ENCODE assay signal across 8 cellular contexts in the genomic region with DNA sequence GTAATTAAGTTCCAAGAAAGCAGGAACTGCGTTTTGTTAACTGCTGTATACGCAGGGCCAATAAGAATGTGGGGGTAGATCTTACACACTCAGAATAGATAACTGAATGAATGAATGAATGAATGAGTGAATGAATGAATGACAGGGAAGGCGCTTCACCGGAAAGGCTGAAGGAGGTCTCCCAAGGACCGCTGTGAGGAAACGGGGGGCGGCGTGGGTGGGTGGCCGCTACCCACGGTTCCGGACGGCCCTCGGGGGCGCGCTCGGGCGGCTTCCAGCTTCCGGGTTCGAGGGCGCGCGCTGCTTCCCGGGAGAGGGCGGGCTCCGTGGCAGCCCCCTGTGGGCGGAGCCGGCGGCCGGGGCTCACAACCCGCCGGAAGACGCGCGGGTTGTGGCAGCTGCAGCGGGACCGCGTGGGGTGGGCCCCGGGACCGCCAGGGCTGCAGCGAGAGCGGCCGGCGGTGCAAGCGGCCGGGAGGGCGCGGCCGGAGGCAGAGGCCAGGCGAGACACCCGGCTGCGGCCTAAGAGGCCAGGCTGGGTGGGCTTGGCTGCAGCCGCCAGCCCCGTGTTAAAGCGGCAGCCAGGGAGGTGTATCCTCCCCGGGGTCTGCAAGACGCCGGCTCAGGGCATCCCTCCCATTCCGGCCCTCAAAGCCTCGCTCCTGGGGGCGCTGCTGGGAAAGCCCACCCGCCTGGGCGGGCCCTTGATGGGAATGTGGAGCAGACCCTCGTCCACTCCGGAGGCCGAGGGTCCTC. TPM values are rescaled to one million over a fixed set of nuclear protein-coding genes. Genes with fewer than 3 reads are reported as not detected.
DNase-seq lines count a peak whose midpoint lies in the region; ATAC-seq and TF ChIP-seq lines count a peak whose summit lies in the region.

A gene (plus strand): TSS at position 367 of the 756 bp plus-strand sequence. CDS start 2,072 bp downstream, outside the sequence.

- peak within 1 kb of the TSS; percentile 87 to 98 (median 90) for H3K4me3 ChIP-seq in esophagus muscularis mucosa

- TF ChIP-seq EP300 in esophagus muscularis mucosa (IDR thresholded peaks at IDR 0.05): no peak

- no peaks in the 10 kb centered on the region for H3K27me3 ChIP-seq in esophagus muscularis mucosa

- H3K9me3 ChIP-seq in esophagus muscularis mucosa: peaks cover 0 to 33% (median 24%) of the 10 kb centered on the region in 4 donors

- peaks cover 0 to 16% (median 11%) of the 10 kb centered on the region in 4 donors for H3K36me3 ChIP-seq in esophagus muscularis mucosa

- H3K4me1 ChIP-seq in esophagus muscularis mucosa: peaks cover 4 to 16% (median 12%) of the 10 kb centered on the region in 4 donors

- TF ChIP-seq CTCF in esophagus muscularis mucosa (IDR thresholded peaks at IDR 0.05): no peak

- H3K9me3 Mint-ChIP-seq in naive B cell: peaks cover 10 to 47% (median 31%) of the 10 kb centered on the region in 7 donors

- no peaks in the 10 kb centered on the region for H3K27me3 Mint-ChIP-seq in naive B cell

- peak within 1 kb of the TSS; percentile 65 to 93 (median 81) for H3K27ac Mint-ChIP-seq in naive B cell

- WGBS in esophagus muscularis mucosa: under 1% methylated on average over 23 of the region's 65 CpGs

- peak within 1 kb of the TSS; percentile 65 to 80 (median 76) for H3K27ac ChIP-seq in esophagus muscularis mucosa (replicated peaks in 1 of 4)

- ATAC-seq in HG03354 (IDR thresholded peaks at IDR 0.05; ENCODE audit: poor library complexity, severe bottlenecking, unreplicated experiment): peak; percentile 83
- peak; percentile 96 for ATAC-seq in naive B cell (ENCODE audit: low read depth in 2 of 2)

- peak within 1 kb of the TSS; percentile 85 to 96 (median 92) for H3K4me3 Mint-ChIP-seq in naive B cell

- peaks cover 23 to 30% of the 10 kb centered on the region in 2 donors for H3K36me3 Mint-ChIP-seq in naive B cell

- no peak for TF ChIP-seq POLR2A in esophagus muscularis mucosa (IDR thresholded peaks at IDR 0.05; ENCODE audit: low read depth)

- intact Hi-C loops in esophagus muscularis mucosa (cut with DNase I): no loop called here

- H3K4me1 Mint-ChIP-seq in naive B cell: peaks cover 9 to 27% (median 19%) of the 10 kb centered on the region in 3 donors

- peak; percentile 72 for DNase-seq in NK-92 treated with Interleukin-12 subunit alpha and Interleukin-12 subunit beta, amount 100 ng/mL, for 24 hours (lab: John Stamatoyannopoulos, UW)
- DNase-seq in NK-92 (lab: John Stamatoyannopoulos, UW; ENCODE audit: unreplicated experiment) (no peak), NOMO-1 treated with dmso at 0.1 percent for 144 hours (lab: John Stamatoyannopoulos, UW; ENCODE audit: unreplicated experiment) (peak; percentile 71), esophagus muscularis mucosa (ENCODE audit: extremely low spot score) (peak; percentile 91), naive B cell (peak; percentile 69)
- DNase-seq in activated T-cell treated with anti-CD3 and anti-CD28 coated beads, Interleukin-2, amount 50 U/mL, for 1 hour: peak; percentile 78
- DNase-seq in stimulated activated CD8-positive, alpha-beta memory T cell treated with anti-CD3 and anti-CD28 coated beads, Interleukin-7, amount 100 ng/mL, for 48 hours (ENCODE audit: extremely low read depth in 1 of 2, low read depth in 1 of 2): peak; percentile 46 to 57

RNA-seq across cellular contexts. Expression of the gene that starts here (rescaled TPM):
- 1 to 10 TPM; 2.5 to 5.8 (median 4.4) TPM for total RNA-seq in esophagus muscularis mucosa
- 1 to 10 TPM in 5 of 6 donors, not detected in 1; 3.4 to 6.8 (median 6.2) TPM for polyA plus RNA-seq in naive B cell (ENCODE audit: low read depth in 6 of 6)
